Comparison of ENCODE assay signal across 1 cellular context in the genomic region with DNA sequence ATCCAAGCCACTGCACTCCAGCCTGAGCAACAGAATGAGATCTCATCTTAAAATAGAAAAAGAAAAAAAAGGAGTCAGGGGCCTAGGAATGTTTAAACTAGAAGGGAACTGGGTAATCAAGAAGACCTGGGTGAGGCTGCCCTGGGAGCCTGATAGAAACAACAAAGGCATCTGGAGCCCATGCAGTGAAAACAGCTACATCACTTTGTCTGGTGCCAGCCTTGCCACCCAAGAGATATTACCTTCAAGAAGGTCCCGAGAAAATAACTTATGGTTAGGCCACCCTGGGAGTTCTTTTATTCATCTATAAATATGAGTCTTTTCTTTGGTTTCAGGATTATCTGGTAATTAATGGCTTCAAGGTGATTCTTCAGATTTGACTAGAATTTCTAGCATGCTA.
TF ChIP-seq lines count a peak whose summit lies in the region.

No MANE protein-coding gene starts in this region.

TF ChIP-seq in IMR-90, 13 proteins besides CTCF, POLR2A, EP300 and RAD21 (continued from another document):
- TF ChIP-seq, protein P1, sequence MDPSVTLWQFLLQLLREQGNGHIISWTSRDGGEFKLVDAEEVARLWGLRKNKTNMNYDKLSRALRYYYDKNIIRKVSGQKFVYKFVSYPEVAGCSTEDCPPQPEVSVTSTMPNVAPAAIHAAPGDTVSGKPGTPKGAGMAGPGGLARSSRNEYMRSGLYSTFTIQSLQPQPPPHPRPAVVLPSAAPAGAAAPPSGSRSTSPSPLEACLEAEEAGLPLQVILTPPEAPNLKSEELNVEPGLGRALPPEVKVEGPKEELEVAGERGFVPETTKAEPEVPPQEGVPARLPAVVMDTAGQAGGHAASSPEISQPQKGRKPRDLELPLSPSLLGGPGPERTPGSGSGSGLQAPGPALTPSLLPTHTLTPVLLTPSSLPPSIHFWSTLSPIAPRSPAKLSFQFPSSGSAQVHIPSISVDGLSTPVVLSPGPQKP (IDR thresholded peaks at IDR 0.05; ENCODE audit: borderline replicate concordance, low read depth, low read length): no peak
- TF ChIP-seq MXI1 (IDR thresholded peaks at IDR 0.05; ENCODE audit: borderline replicate concordance, low read depth, low read length): no peak
